In genomic region chr2:104862061-104862941, GRCh38 we compare ENCODE assay signal across 13 cellular contexts. TPM values are rescaled to one million over a fixed set of nuclear protein-coding genes. Genes with fewer than 3 reads are reported as not detected.
DNase-seq lines count a peak whose midpoint lies in the region; ATAC-seq, FAIRE-seq and TF ChIP-seq lines count a peak whose summit lies in the region.
"Had no signal": no experiment of that assay in that cellular context is flagged by ENCODE, and none has a peak within 500 bp of the region (broad histone marks: within the 10 kb centered on the region; RNA-seq: fewer than 3 reads in every experiment).

No MANE protein-coding gene starts in this region.

- H3K79me2 ChIP-seq in mammary epithelial cell (ENCODE audit: insufficient read depth, low read length) (no peaks in the 10 kb centered on the region), astrocyte (ENCODE audit: insufficient read depth, low read length) (peaks cover 90% of the 10 kb centered on the region)

- H3K4me1 Mint-ChIP-seq in astrocyte (ENCODE audit: low read depth, unreplicated experiment), result peaks cover 6% of the 10 kb centered on the region

- H3K4me3 Mint-ChIP-seq in astrocyte (ENCODE audit: unreplicated experiment), result peak overlapping the region; percentile 82
- H3K4me3 Mint-ChIP-seq: activated CD4-positive, alpha-beta T cell treated with anti-CD3 and anti-CD28 coated beads, Interleukin-2, amount 10 ng/mL, durations not matched to agents 7 days and 5 days had no signal

- CTCF ChIA-PET in mammary epithelial cell (lab: Charles Lee; ENCODE audit: low non-redundant PET), result no interaction called here

- TF ChIP-seq CTCF in breast epithelium (IDR thresholded peaks at IDR 0.05) (no peak), mammary epithelial cell (conservative IDR thresholded peaks at IDR 0.05 in 1 of 2, IDR thresholded peaks at IDR 0.05 in 1 of 2; ENCODE audit: extremely low read depth in 1 of 2, insufficient read depth in 1 of 2, low read depth in 1 of 2, low read length in 2 of 2) (no peak), astrocyte (IDR thresholded peaks at IDR 0.05; ENCODE audit: insufficient read depth, low read depth, low read length) (no peak)

- H3K27me3 ChIP-seq in breast epithelium (peaks cover 7 to 100% of the 10 kb centered on the region in 2 donors), mammary epithelial cell (ENCODE audit: insufficient read depth, low read length) (peaks cover 68% of the 10 kb centered on the region), astrocyte (ENCODE audit: insufficient read depth, low read length) (peaks cover 35% of the 10 kb centered on the region)

- H3K4me3 ChIP-seq in breast epithelium (peak overlapping the region in 2 of 3 donors; percentile 28 to 50), mammary epithelial cell (replicated peaks in 1 of 3; ENCODE audit: insufficient read depth in 1 of 3, low read depth in 2 of 3, low read length in 3 of 3) (no peak overlapping the region), astrocyte (ENCODE audit: insufficient read depth, low read depth, low read length) (peak overlapping the region; percentile 58)
- H3K4me3 ChIP-seq: upper lobe of left lung had no signal

- H3K4me1 ChIP-seq in breast epithelium (no peaks in the 10 kb centered on the region), mammary epithelial cell (ENCODE audit: insufficient read depth, low read length) (no peaks in the 10 kb centered on the region), astrocyte (ENCODE audit: insufficient read depth, low read length) (peaks cover 17% of the 10 kb centered on the region)

- H3K4me2 ChIP-seq in mammary epithelial cell (ENCODE audit: insufficient read depth, low read depth, low read length), result no peak overlapping the region
- peak overlapping the region; percentile 90 for H3K4me2 ChIP-seq in astrocyte (ENCODE audit: low read length)

- H3K9me3 Mint-ChIP-seq in astrocyte (ENCODE audit: unreplicated experiment), result peaks cover 26% of the 10 kb centered on the region
- H3K9me3 Mint-ChIP-seq: activated CD4-positive, alpha-beta T cell treated with anti-CD3 and anti-CD28 coated beads, Interleukin-2, amount 10 ng/mL, durations not matched to agents 7 days and 5 days had no signal

- H2AFZ ChIP-seq in mammary epithelial cell (ENCODE audit: low read depth, low read length) (no peak overlapping the region), astrocyte (ENCODE audit: low read depth, low read length) (peak overlapping the region; percentile 70)

- DNase-seq in breast epithelium (ENCODE audit: low spot score in 2 of 2), result no peak
- no peak for DNase-seq in mammary epithelial cell
- peak; percentile 70 for DNase-seq in astrocyte (ENCODE audit: low read depth)
- DNase-seq in kidney tubule cell (ENCODE audit: low spot score), result peak; percentile 95
- DNase-seq in kidney glomerular epithelial cell (lab: John Stamatoyannopoulos, UW), result no peak
- DNase-seq: activated CD4-positive, alpha-beta T cell treated with anti-CD3 and anti-CD28 coated beads, Interleukin-2, amount 10 ng/mL, durations not matched to agents 7 days and 5 days; erythroblast; NCI-H774; small intestine had no signal

- ATAC-seq in GM21390 (IDR thresholded peaks at IDR 0.05; ENCODE audit: unreplicated experiment) (no peak), GM18519 (IDR thresholded peaks at IDR 0.05; ENCODE audit: low FRiP score, unreplicated experiment) (no peak)

- WGBS in mammary epithelial cell (ENCODE audit: low coverage, missing lambda C conversion rate), result 14% methylated on average over 39 of the region's 60 CpGs

- peaks cover 89% of the 10 kb centered on the region for H3K27me3 Mint-ChIP-seq in astrocyte (ENCODE audit: low read depth, unreplicated experiment)

- H3K9ac ChIP-seq in mammary epithelial cell (ENCODE audit: insufficient read depth, low read length) (no peak overlapping the region), astrocyte (ENCODE audit: low read length) (peak overlapping the region; percentile 74)

- H3K27ac Mint-ChIP-seq in astrocyte (ENCODE audit: unreplicated experiment), result peak overlapping the region; percentile 96
- H3K27ac Mint-ChIP-seq: activated CD4-positive, alpha-beta T cell treated with anti-CD3 and anti-CD28 coated beads, Interleukin-2, amount 10 ng/mL, durations not matched to agents 7 days and 5 days had no signal

- in situ Hi-C loops in mammary epithelial cell (cut with MboI; ENCODE audit: low sequenced_read_pairs in 2 of 2), result loop anchor here in 1 of 2 donors (25.0 kb wide), 1 partner anchor 1700 kb away; no protein-coding TSS in a partner anchor

- FAIRE-seq in astrocyte (lab: Jason Lieb, UNC), result no peak
- FAIRE-seq: small intestine had no signal

- dilution Hi-C loops in mammary epithelial cell (cut with HindIII; ENCODE audit: low sequenced_read_pairs), result no loop called here

- H3K36me3 ChIP-seq in breast epithelium (no peaks in the 10 kb centered on the region), mammary epithelial cell (ENCODE audit: insufficient read depth, low read length) (no peaks in the 10 kb centered on the region), astrocyte (ENCODE audit: insufficient read depth, low read length) (no peaks in the 10 kb centered on the region)
- H3K36me3 ChIP-seq: upper lobe of left lung had no signal

- H3K9me3 ChIP-seq in breast epithelium (no peaks in the 10 kb centered on the region), mammary epithelial cell (replicated peaks; ENCODE audit: insufficient read depth, low read length) (no peaks in the 10 kb centered on the region), astrocyte (ENCODE audit: insufficient read depth, low read depth, low read length) (no peaks in the 10 kb centered on the region)
- H3K9me3 ChIP-seq: upper lobe of left lung had no signal

- H4K20me1 ChIP-seq in mammary epithelial cell (ENCODE audit: insufficient read depth, low read length) (no peaks in the 10 kb centered on the region), astrocyte (ENCODE audit: insufficient read depth, low read length) (peaks cover 4% of the 10 kb centered on the region)

- H3K27ac ChIP-seq in breast epithelium (no peak overlapping the region), mammary epithelial cell (ENCODE audit: insufficient read depth, low read depth, low read length) (no peak overlapping the region), astrocyte (ENCODE audit: low read depth, low read length) (peak overlapping the region; percentile 67), temporal lobe (ENCODE audit: low read depth, low read length) (peak overlapping the region; percentile 90)
- H3K27ac ChIP-seq: upper lobe of left lung had no signal

- intact Hi-C loops in breast epithelium (cut with DNase I; ENCODE audit: low total_unique reads) (no loop called here), mammary epithelial cell (cut with micrococcal nuclease) (no loop called here)

- H3K36me3 Mint-ChIP-seq in astrocyte (ENCODE audit: low read depth, unreplicated experiment), result peaks cover 5% of the 10 kb centered on the region

- BruUV-seq in mammary epithelial cell (replicated peaks; lab: Mats Ljungman, UMichigan), result no TSS peak

- no peak for TF ChIP-seq POLR2A in breast epithelium (IDR thresholded peaks at IDR 0.05)

RNA-seq across cellular contexts. Expression of gene POU3F3, which starts 8.4 kb away (rescaled TPM):
- total RNA-seq in breast epithelium (1 to 10 TPM in 1 of 3 donors, under 1 TPM in 2; 0.32 to 3.4 (median 0.98) TPM), mammary epithelial cell (not detected), astrocyte (0.09 TPM in 1 of 2 replicates, not detected in the other), temporal lobe (230 TPM)
- not detected for polyA plus RNA-seq in mammary epithelial cell
- not detected for polyA minus RNA-seq in mammary epithelial cell
- total RNA-seq: activated CD4-positive, alpha-beta T cell treated with anti-CD3 and anti-CD28 coated beads, Interleukin-2, amount 10 ng/mL, durations not matched to agents 7 days and 5 days; upper lobe of left lung had no signal

Comparison
In these comparisons a context has a peak if more than half of its experiments do, and no peak if none do; other contexts are left out.
1. H3K4me3 ChIP-seq: peak in breast epithelium (2 of 3) and astrocyte (single experiment); none in mammary epithelial cell (0 of 3).
2. DNase-seq: peak in astrocyte (single experiment) and kidney tubule cell (single experiment); none in breast epithelium (0 of 2), mammary epithelial cell (single experiment) and kidney glomerular epithelial cell (single experiment).
3. H3K27ac ChIP-seq: peak in astrocyte (single experiment) and temporal lobe (single experiment); none in breast epithelium (0 of 2) and mammary epithelial cell (single experiment).
4. RNA of gene POU3F3, which starts 8.4 kb away (total RNA-seq): 230 TPM in temporal lobe (single experiment); 0.32 to 3.4 TPM in breast epithelium, 0.09 TPM in astrocyte and not detected in mammary epithelial cell; every median in the first group is over 10 times any median in the second.